15 cellular contexts compared by ENCODE assay signal in genomic region chr17:69606142-69606800, GRCh38.
A peak's percentile ranks its signal among the peaks of the same experiment; 100 is the strongest.
DNase-seq lines count a peak whose midpoint lies in the region; ATAC-seq and TF ChIP-seq lines count a peak whose summit lies in the region.
"Had no signal": no experiment of that assay in that cellular context is flagged by ENCODE, and none has a peak within 500 bp of the region (broad histone marks: within the 10 kb centered on the region; RNA-seq: fewer than 3 reads in every experiment).

No MANE protein-coding gene starts in this region.

- no peaks in the 10 kb centered on the region for H4K20me1 ChIP-seq in BLaER1
- no peaks in the 10 kb centered on the region for H4K20me1 ChIP-seq in GM23338 (replicated peaks; ENCODE audit: insufficient read depth)
- H4K20me1 ChIP-seq in neural progenitor cell (ENCODE audit: low read depth): no peaks in the 10 kb centered on the region

- H3K4me1 ChIP-seq in BLaER1 (peaks cover 71% of the 10 kb centered on the region), GM23338 (ENCODE audit: insufficient read depth) (peaks cover 4% of the 10 kb centered on the region; the same call in 1 of the 2 replicates), neural progenitor cell (peaks cover 7% of the 10 kb centered on the region)

- H3K36me3 Mint-ChIP-seq in GM23338 (ENCODE audit: low read depth) (no peaks in the 10 kb centered on the region), neural progenitor cell (no peaks in the 10 kb centered on the region)
- no peaks in the 10 kb centered on the region for H3K36me3 Mint-ChIP-seq in activated T-helper 2 cell treated with anti-CD3 and anti-CD28 coated beads, Interferon-gamma antibody, Interleukin-2, Interleukin-4, amounts not matched to agents 10 μg/mL and 5 μg/mL and 100 μg/mL, durations not matched to agents 14 hours and 24 hours and 36 hours (ENCODE audit: low read depth)
- H3K36me3 Mint-ChIP-seq: CD8-positive, alpha-beta memory T cell had no signal

- H3K9me3 Mint-ChIP-seq in GM23338 (no peaks in the 10 kb centered on the region; the same call in 2 of the 3 replicates), neural progenitor cell (peaks cover 2% of the 10 kb centered on the region)
- H3K9me3 Mint-ChIP-seq in activated T-helper 2 cell treated with anti-CD3 and anti-CD28 coated beads, Interferon-gamma antibody, Interleukin-2, Interleukin-4, amounts not matched to agents 10 μg/mL and 5 μg/mL and 100 μg/mL, durations not matched to agents 14 hours and 24 hours and 36 hours: peaks cover 2% of the 10 kb centered on the region
- H3K9me3 Mint-ChIP-seq: central memory CD8-positive, alpha-beta T cell had no signal

- H3K27me3 ChIP-seq in BLaER1: no peaks in the 10 kb centered on the region
- no peaks in the 10 kb centered on the region for H3K27me3 ChIP-seq in GM23338 (ENCODE audit: insufficient read depth)
- H3K27me3 ChIP-seq in neural progenitor cell: no peaks in the 10 kb centered on the region
- H3K27me3 ChIP-seq: gastrocnemius medialis, tibial artery had no signal

- H2AFZ ChIP-seq in GM23338 (no peak overlapping the region), neural progenitor cell (replicated peaks) (peak overlapping the region; percentile 72)

- H3K27ac Mint-ChIP-seq in GM23338 (peak overlapping the region; percentile 90), neural progenitor cell (no peak overlapping the region)
- H3K27ac Mint-ChIP-seq in activated T-helper 2 cell treated with anti-CD3 and anti-CD28 coated beads, Interferon-gamma antibody, Interleukin-2, Interleukin-4, amounts not matched to agents 10 μg/mL and 5 μg/mL and 100 μg/mL, durations not matched to agents 14 hours and 24 hours and 36 hours: peak overlapping the region; percentile 3
- H3K27ac Mint-ChIP-seq: CD8-positive, alpha-beta memory T cell had no signal

- H3K4me1 Mint-ChIP-seq in GM23338: peaks cover 10% of the 10 kb centered on the region
- peaks cover 33% of the 10 kb centered on the region for H3K4me1 Mint-ChIP-seq in activated T-helper 2 cell treated with anti-CD3 and anti-CD28 coated beads, Interferon-gamma antibody, Interleukin-2, Interleukin-4, amounts not matched to agents 10 μg/mL and 5 μg/mL and 100 μg/mL, durations not matched to agents 14 hours and 24 hours and 36 hours (ENCODE audit: low read depth)
- H3K4me1 Mint-ChIP-seq in neural progenitor cell: peaks cover 9% of the 10 kb centered on the region

- H3K27me3 Mint-ChIP-seq in GM23338 (ENCODE audit: insufficient read depth, low read depth, poor library complexity) (peaks cover 4% of the 10 kb centered on the region), neural progenitor cell (ENCODE audit: insufficient read depth, low read depth) (peaks cover 3% of the 10 kb centered on the region)
- H3K27me3 Mint-ChIP-seq in activated T-helper 2 cell treated with anti-CD3 and anti-CD28 coated beads, Interferon-gamma antibody, Interleukin-2, Interleukin-4, amounts not matched to agents 10 μg/mL and 5 μg/mL and 100 μg/mL, durations not matched to agents 14 hours and 24 hours and 36 hours (ENCODE audit: low read depth): no peaks in the 10 kb centered on the region
- H3K27me3 Mint-ChIP-seq: central memory CD8-positive, alpha-beta T cell had no signal

- H3K4me3 ChIP-seq in BLaER1: no peak overlapping the region
- no peak overlapping the region for H3K4me3 ChIP-seq in GM23338
- no peak overlapping the region for H3K4me3 ChIP-seq in neural progenitor cell
- H3K4me3 ChIP-seq: gastrocnemius medialis, lower lobe of right lung, tibial artery had no signal

- H3K79me2 ChIP-seq in GM23338 (replicated peaks; ENCODE audit: insufficient read depth): no peaks in the 10 kb centered on the region
- H3K79me2 ChIP-seq in neural progenitor cell (ENCODE audit: low read depth): no peaks in the 10 kb centered on the region

- H3K9me3 ChIP-seq in BLaER1: peaks cover 9% of the 10 kb centered on the region
- no peaks in the 10 kb centered on the region for H3K9me3 ChIP-seq in neural progenitor cell (ENCODE audit: low read depth)
- H3K9me3 ChIP-seq: gastrocnemius medialis, lower lobe of right lung, tibial artery had no signal

- DNase-seq in GM23338 (ENCODE audit: low spot score) (no peak), neural progenitor cell (ENCODE audit: low spot score) (no peak), NAMALWA (ENCODE audit: low spot score) (no peak)
- DNase-seq in activated T-helper 2 cell treated with anti-CD3 and anti-CD28 coated beads, Interferon-gamma antibody, Interleukin-2, Interleukin-4, amounts not matched to agents 10 μg/mL and 5 μg/mL and 100 μg/mL, durations not matched to agents 14 hours and 24 hours and 36 hours (ENCODE audit: low spot score): no peak
- DNase-seq: activated CD8-positive, alpha-beta memory T cell treated with anti-CD3 and anti-CD28 coated beads, Interleukin-2, amount 50 U/mL, for 48 hours; CD8-positive, alpha-beta memory T cell; DMS79 treated with DMSO at 0.1 percent for 48 hours; stimulated activated naive CD4-positive, alpha-beta T cell had no signal

- intact Hi-C loops in activated T-helper 2 cell treated with anti-CD3 and anti-CD28 coated beads, Interferon-gamma antibody, Interleukin-2, Interleukin-4, amounts not matched to agents 10 μg/mL and 5 μg/mL and 100 μg/mL, durations not matched to agents 14 hours and 24 hours and 36 hours (cut with micrococcal nuclease): loop anchor here (2.0 to 10.0 kb wide), 2 partner anchors 539 to 949 kb away; no protein-coding TSS in a partner anchor

- H3K36me3 ChIP-seq in BLaER1 (no peaks in the 10 kb centered on the region), GM23338 (ENCODE audit: insufficient read depth) (no peaks in the 10 kb centered on the region), neural progenitor cell (no peaks in the 10 kb centered on the region)
- H3K36me3 ChIP-seq: gastrocnemius medialis, lower lobe of right lung, tibial artery had no signal

- ATAC-seq in GM23338: no peak
- no peak for ATAC-seq in HG02938 (IDR thresholded peaks at IDR 0.05; ENCODE audit: unreplicated experiment)
- ATAC-seq in HG03565 (IDR thresholded peaks at IDR 0.05; ENCODE audit: unreplicated experiment): no peak

- H3K9me2 ChIP-seq in GM23338 (ENCODE audit: insufficient read depth): no peaks in the 10 kb centered on the region

- H3K9ac ChIP-seq in BLaER1: no peak overlapping the region
- H3K9ac ChIP-seq in neural progenitor cell: no peak overlapping the region

- H3K4me2 ChIP-seq in BLaER1 (peak overlapping the region; percentile 46), GM23338 (no peak overlapping the region), neural progenitor cell (no peak overlapping the region)

- H3K27ac ChIP-seq in BLaER1: peak overlapping the region; percentile 71
- no peak overlapping the region for H3K27ac ChIP-seq in GM23338 (ENCODE audit: low read depth)
- no peak overlapping the region for H3K27ac ChIP-seq in neural progenitor cell

- H3K4me3 Mint-ChIP-seq in GM23338: no peak overlapping the region
- no peak overlapping the region for H3K4me3 Mint-ChIP-seq in activated T-helper 2 cell treated with anti-CD3 and anti-CD28 coated beads, Interferon-gamma antibody, Interleukin-2, Interleukin-4, amounts not matched to agents 10 μg/mL and 5 μg/mL and 100 μg/mL, durations not matched to agents 14 hours and 24 hours and 36 hours (ENCODE audit: low read depth)
- no peak overlapping the region for H3K4me3 Mint-ChIP-seq in neural progenitor cell
- H3K4me3 Mint-ChIP-seq: CD8-positive, alpha-beta memory T cell; central memory CD8-positive, alpha-beta T cell had no signal

- no peak for TF ChIP-seq CTCF in GM23338 (conservative IDR thresholded peaks at IDR 0.05; ENCODE audit: low read depth in 2 of 2)
- no peak for TF ChIP-seq CTCF in neural progenitor cell (IDR thresholded peaks at IDR 0.05)

- H3F3A ChIP-seq in GM23338 (replicated peaks; ENCODE audit: low read depth) (no peaks in the 10 kb centered on the region), neural progenitor cell (ENCODE audit: low read depth) (no peaks in the 10 kb centered on the region)

TF ChIP-seq in GM23338, 12 proteins besides CTCF, POLR2A, EP300 and RAD21:
- TF ChIP-seq JUNB (IDR thresholded peaks at IDR 0.05; ENCODE audit: unreplicated experiment): no peak
- no peak for TF ChIP-seq CREB1 (CRISPR knock-in tag; IDR thresholded peaks at IDR 0.05; ENCODE audit: low read depth)
- no peak for TF ChIP-seq REST (IDR thresholded peaks at IDR 0.05; ENCODE audit: unreplicated experiment)
- TF ChIP-seq ZNF331 (CRISPR knock-in tag; IDR thresholded peaks at IDR 0.05; ENCODE audit: low read depth): no peak
- TF ChIP-seq POLR2AphosphoS5 (IDR thresholded peaks at IDR 0.05; ENCODE audit: low read depth): no peak
- no peak for TF ChIP-seq ZNF114 (CRISPR knock-in tag; IDR thresholded peaks at IDR 0.05)
- no peak for TF ChIP-seq STAT1 (IDR thresholded peaks at IDR 0.05; ENCODE audit: unreplicated experiment)
TF ChIP-seq in GM23338: peak in this region for 0.
